In genomic region chr20:3218307-3218988, GRCh38 we compare ENCODE assay signal across 9 cellular contexts. TPM values are rescaled to one million over a fixed set of nuclear protein-coding genes. Genes with fewer than 3 reads are reported as not detected.
DNase-seq lines count a peak whose midpoint lies in the region; ATAC-seq and TF ChIP-seq lines count a peak whose summit lies in the region.
"Had no signal": no experiment of that assay in that cellular context is flagged by ENCODE, and none has a peak within 500 bp of the region (broad histone marks: within the 10 kb centered on the region; RNA-seq: fewer than 3 reads in every experiment).

No MANE protein-coding gene starts in this region.

- CTCF ChIA-PET in CD4-positive, alpha-beta memory T cell (lab: Charles Lee; ENCODE audit: partially characterized antibody): interaction anchor here (0.6 to 3.8 kb wide), 35 partner anchors 9 to 492 kb away, joined by 3 to 20 read pairs (median 4); partner anchors contain the start of genes ITPA, MRPS26 and SLC4A11

- intact Hi-C loops in CD4-positive, alpha-beta memory T cell (cut with micrococcal nuclease): loop anchor here (1.0 to 5.0 kb wide), 3 partner anchors 21 to 494 kb away; partner anchors contain the start of genes SIGLEC1 and SLC4A11

- peaks cover 33% of the 10 kb centered on the region for H3K36me3 ChIP-seq in CD4-positive, alpha-beta memory T cell (ENCODE audit: insufficient read depth, low read length)
- H3K36me3 ChIP-seq in neutrophil (peaks cover 23% of the 10 kb centered on the region), tibial nerve (peaks cover 0 to 88% (median 0%) of the 10 kb centered on the region in 3 donors)

- no peaks in the 10 kb centered on the region for H3K27me3 Mint-ChIP-seq in CD4-positive, alpha-beta memory T cell
- H3K27me3 Mint-ChIP-seq: stimulated activated naive CD8-positive, alpha-beta T cell treated with anti-CD3 and anti-CD28 coated beads, Interleukin-15, Interleukin-2, amounts not matched to agents 100 ng/mL and 50 ng/mL, for 24 hours had no signal

- no peak overlapping the region for H3K27ac ChIP-seq in CD4-positive, alpha-beta memory T cell (ENCODE audit: low read depth, low read length)
- no peak overlapping the region for H3K27ac ChIP-seq in neutrophil
- no peak overlapping the region for H3K27ac ChIP-seq in tibial nerve

- WGBS in tibial nerve, 2 donors: 19 to 25% methylated on average over 25 to 29 of the region's 30 CpGs

- peaks cover 12 to 22% of the 10 kb centered on the region in 2 donors for H3K36me3 Mint-ChIP-seq in CD4-positive, alpha-beta memory T cell

- POLR2A ChIA-PET in CD4-positive, alpha-beta memory T cell (lab: Charles Lee; ENCODE audit: partially characterized antibody): interaction anchor here (0.6 kb wide), 1 partner anchor 23 kb away, joined by 3 read pairs; no protein-coding TSS in a partner anchor

- no peak overlapping the region for H3K4me3 ChIP-seq in CD4-positive, alpha-beta memory T cell (ENCODE audit: low read length in 2 of 2)
- H3K4me3 ChIP-seq in neutrophil (ENCODE audit: low read depth in 1 of 2, low read length in 1 of 2) (no peak overlapping the region), tibial nerve (no peak overlapping the region)

- DNase-seq in CD4-positive, alpha-beta memory T cell: peak; percentile 62 to 72 (median 70)
- peak; percentile 9 for DNase-seq in NCI-H2227 treated with DMSO at 0.1 percent for 48 hours (lab: John Stamatoyannopoulos, UW)
- DNase-seq in activated CD8-positive, alpha-beta memory T cell treated with anti-CD3 and anti-CD28 coated beads, Interleukin-2, amount 50 U/mL, for 4 hours: peak; percentile 75
- peak; percentile 72 to 82 for DNase-seq in erythroblast (lab: John Stamatoyannopoulos, UW)
- DNase-seq in tibial nerve (ENCODE audit: low spot score in 2 of 2): peak in 1 of 2 donors; percentile 28

- TF ChIP-seq POLR2A in erythroblast (IDR thresholded peaks at IDR 0.05; ENCODE audit: low read length) (no peak), tibial nerve (IDR thresholded peaks at IDR 0.05) (no peak)

- no peaks in the 10 kb centered on the region for H3K9me3 Mint-ChIP-seq in CD4-positive, alpha-beta memory T cell
- H3K9me3 Mint-ChIP-seq: stimulated activated naive CD8-positive, alpha-beta T cell treated with anti-CD3 and anti-CD28 coated beads, Interleukin-15, Interleukin-2, amounts not matched to agents 100 ng/mL and 50 ng/mL, for 24 hours had no signal

- peak; percentile 95 for TF ChIP-seq CTCF in neutrophil (IDR thresholded peaks at IDR 0.05)
- TF ChIP-seq CTCF in tibial nerve (IDR thresholded peaks at IDR 0.05): peak; percentile 82 to 90 (median 83)

- H3K27ac Mint-ChIP-seq in CD4-positive, alpha-beta memory T cell: no peak overlapping the region
- H3K27ac Mint-ChIP-seq: stimulated activated naive CD8-positive, alpha-beta T cell treated with anti-CD3 and anti-CD28 coated beads, Interleukin-15, Interleukin-2, amounts not matched to agents 100 ng/mL and 50 ng/mL, for 24 hours had no signal

- H3K27me3 ChIP-seq in CD4-positive, alpha-beta memory T cell (ENCODE audit: insufficient read depth, low read length): no peaks in the 10 kb centered on the region
- no peaks in the 10 kb centered on the region for H3K27me3 ChIP-seq in neutrophil
- H3K27me3 ChIP-seq in tibial nerve: no peaks in the 10 kb centered on the region

- H3K4me1 Mint-ChIP-seq in CD4-positive, alpha-beta memory T cell: peaks cover 0 to 18% (median 6%) of the 10 kb centered on the region in 4 donors

- peaks cover 13% of the 10 kb centered on the region for H3K4me1 ChIP-seq in CD4-positive, alpha-beta memory T cell (ENCODE audit: insufficient read depth, low read length)
- H3K4me1 ChIP-seq in neutrophil (ENCODE audit: control insufficient read depth in 1 of 2, insufficient read depth in 1 of 2, low read depth in 1 of 2, low read length in 1 of 2): peaks cover 0 to 5% of the 10 kb centered on the region in 2 experiments
- H3K4me1 ChIP-seq in tibial nerve: peaks cover 0 to 7% (median 0%) of the 10 kb centered on the region in 4 donors

- no peak for TF ChIP-seq EP300 in tibial nerve (IDR thresholded peaks at IDR 0.05)

- no peak overlapping the region for H3K4me3 Mint-ChIP-seq in CD4-positive, alpha-beta memory T cell
- H3K4me3 Mint-ChIP-seq: stimulated activated naive CD8-positive, alpha-beta T cell treated with anti-CD3 and anti-CD28 coated beads, Interleukin-15, Interleukin-2, amounts not matched to agents 100 ng/mL and 50 ng/mL, for 24 hours had no signal

- peak; percentile 41 for ATAC-seq in GM21423 (IDR thresholded peaks at IDR 0.05; ENCODE audit: unreplicated experiment)
- ATAC-seq in GM19035 (IDR thresholded peaks at IDR 0.05; ENCODE audit: unreplicated experiment): no peak

- no peaks in the 10 kb centered on the region for H3K9me3 ChIP-seq in CD4-positive, alpha-beta memory T cell (ENCODE audit: control insufficient read depth in 1 of 2, low read length in 2 of 2)
- H3K9me3 ChIP-seq in neutrophil: no peaks in the 10 kb centered on the region
- no peaks in the 10 kb centered on the region for H3K9me3 ChIP-seq in tibial nerve

RNA-seq across cellular contexts. Expression of gene ITPA, which starts 9.2 kb away (rescaled TPM):
- 10 to 100 TPM; 46.7 to 46.8 TPM for total RNA-seq in CD4-positive, alpha-beta memory T cell
- polyA plus RNA-seq in CD4-positive, alpha-beta memory T cell: 10 to 100 TPM; 48.1 to 75.9 TPM
- 10 to 100 TPM; 39.4 to 62.4 (median 50.5) TPM for total RNA-seq in tibial nerve

RNA-seq across cellular contexts. Expression of gene DDRGK1, which starts 14.0 kb away (rescaled TPM):
- total RNA-seq in CD4-positive, alpha-beta memory T cell: 10 to 100 TPM; 55.6 to 61.0 TPM
- polyA plus RNA-seq in CD4-positive, alpha-beta memory T cell: 10 to 100 TPM; 35.2 to 53.6 TPM
- 100 to 1,000 TPM in 2 of 4 donors, 10 to 100 TPM in 2; 76.7 to 117 (median 89.9) TPM for total RNA-seq in tibial nerve

RNA-seq across cellular contexts. Expression of gene SLC4A11, which starts 20.5 kb away (rescaled TPM):
- under 1 TPM; 0.35 to 0.83 TPM for total RNA-seq in CD4-positive, alpha-beta memory T cell
- polyA plus RNA-seq in CD4-positive, alpha-beta memory T cell: under 1 TPM in 1 of 2 donors, not detected in 1; 0.37 TPM
- under 1 TPM in 2 of 4 donors, not detected in 2; 0.21 to 0.78 TPM for total RNA-seq in tibial nerve

RNA-seq across cellular contexts. Expression of gene LZTS3, which starts 45.1 kb away (rescaled TPM):
- 1 to 10 TPM; 7.0 to 7.9 TPM for total RNA-seq in CD4-positive, alpha-beta memory T cell
- under 1 TPM; 0.78 to 0.86 TPM for polyA plus RNA-seq in CD4-positive, alpha-beta memory T cell
- 10 to 100 TPM; 10.9 to 28.2 (median 18.6) TPM for total RNA-seq in tibial nerve

RNA-seq across cellular contexts. Expression of gene FASTKD5, which starts 58.8 kb away (rescaled TPM):
- 10 to 100 TPM; 26.2 to 26.6 TPM for total RNA-seq in CD4-positive, alpha-beta memory T cell
- 10 to 100 TPM; 18.5 to 22.3 TPM for polyA plus RNA-seq in CD4-positive, alpha-beta memory T cell
- 10 to 100 TPM in 2 of 4 donors, 1 to 10 TPM in 2; 5.9 to 11.3 (median 8.8) TPM for total RNA-seq in tibial nerve
